Comparison of ENCODE assay signal across 8 cellular contexts in the genomic region with DNA sequence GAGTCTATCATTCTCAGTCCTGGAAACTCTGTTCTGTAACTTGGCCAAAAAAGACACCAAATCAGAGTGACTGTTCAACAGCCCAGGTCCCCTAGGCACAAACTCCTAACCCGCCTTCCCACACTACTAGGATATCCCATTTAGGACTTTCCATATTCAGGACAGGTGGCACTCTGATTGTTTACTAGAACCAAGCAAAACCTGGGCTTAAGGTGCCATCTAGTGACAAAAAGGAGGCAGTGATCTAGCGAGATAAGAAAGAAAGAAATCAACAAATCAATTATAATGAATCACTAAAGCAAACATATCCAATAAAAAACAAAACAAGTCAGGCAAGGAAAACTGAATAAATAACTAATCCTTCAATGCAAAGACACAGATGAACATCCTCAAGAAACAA.
A peak's percentile ranks its signal among the peaks of the same experiment; 100 is the strongest.
DNase-seq lines count a peak whose midpoint lies in the region; ATAC-seq and TF ChIP-seq lines count a peak whose summit lies in the region.

No MANE protein-coding gene starts in this region.

- peaks cover 9% of the 10 kb centered on the region for H3K9me3 Mint-ChIP-seq in HFFc6

- no peaks in the 10 kb centered on the region for H3F3A ChIP-seq in SK-N-SH (replicated peaks; ENCODE audit: insufficient read depth)

- no peaks in the 10 kb centered on the region for H4K20me1 ChIP-seq in SK-N-SH (ENCODE audit: insufficient read depth)

- CTCF ChIA-PET in SK-N-SH (lab: Yijun Ruan, JAX) = interaction anchor here (0.9 to 1.6 kb wide), 4 partner anchors 9 to 694 kb away, joined by 3 to 7 read pairs (median 3); no protein-coding TSS in a partner anchor

- no peak overlapping the region for H3K27ac ChIP-seq in SK-N-SH (ENCODE audit: low read depth in 2 of 2, low read length in 1 of 2)
- H3K27ac ChIP-seq in iPS DF 6.9 (ENCODE audit: low read length) = no peak overlapping the region

- no peak overlapping the region for H3K4me3 Mint-ChIP-seq in HFFc6

- H3K36me3 Mint-ChIP-seq in HFFc6 (ENCODE audit: low read depth) = peaks cover 8% of the 10 kb centered on the region; the same call in 1 of the 2 replicates

- H3K4me1 Mint-ChIP-seq in HFFc6 (ENCODE audit: low read depth) = peaks cover 20% of the 10 kb centered on the region

- WGBS in SK-N-SH (ENCODE audit: low lambda C conversion rate) = 78% methylated on average over 2 of the region's 2 CpGs
- no CpG with 5 or more reads among the region's 2 CpGs for WGBS in iPS DF 6.9 (ENCODE audit: insufficient coverage, insufficient read length)

- POLR2A ChIA-PET in SK-N-SH (lab: Yijun Ruan, JAX) = no interaction called here

- H3K4me2 ChIP-seq in SK-N-SH = no peak overlapping the region

- TF ChIP-seq EP300 in SK-N-SH (IDR thresholded peaks at IDR 0.05; ENCODE audit: borderline replicate concordance in 1 of 2, low read depth in 1 of 2, low read length in 1 of 2) = no peak

- no peaks in the 10 kb centered on the region for H3K79me2 ChIP-seq in SK-N-SH (ENCODE audit: insufficient read depth)

- no peak overlapping the region; a peak in 1 of 4 replicates for H3K4me3 ChIP-seq in SK-N-SH (ENCODE audit: low read depth in 2 of 2, low read length in 1 of 2)
- H3K4me3 ChIP-seq in iPS DF 6.9 (ENCODE audit: low read length) = no peak overlapping the region
- no peak overlapping the region for H3K4me3 ChIP-seq in MG63

- no peak overlapping the region for H2AFZ ChIP-seq in SK-N-SH (ENCODE audit: low read depth)

- no peak for ATAC-seq in GM19351 (IDR thresholded peaks at IDR 0.05; ENCODE audit: unreplicated experiment)
- ATAC-seq in GM18858 (IDR thresholded peaks at IDR 0.05; ENCODE audit: unreplicated experiment) = no peak

- peak; percentile 66 for TF ChIP-seq RAD21 in SK-N-SH (IDR thresholded peaks at IDR 0.05; ENCODE audit: low read length)

- H3K9me3 ChIP-seq in SK-N-SH (peaks cover 15% of the 10 kb centered on the region; the same call in 1 of the 2 replicates), iPS DF 6.9 (ENCODE audit: control insufficient read depth, insufficient read depth, low read length) (no peaks in the 10 kb centered on the region), MG63 (peaks cover 5% of the 10 kb centered on the region)

- H3K36me3 ChIP-seq in SK-N-SH (replicated peaks in 1 of 2; ENCODE audit: control insufficient read depth in 1 of 2, insufficient read depth in 2 of 2, low read length in 1 of 2) (peaks cover 0 to 2% of the 10 kb centered on the region in 2 experiments), iPS DF 6.9 (ENCODE audit: control insufficient read depth, insufficient read depth, low read length) (no peaks in the 10 kb centered on the region), MG63 (no peaks in the 10 kb centered on the region)

- no peaks in the 10 kb centered on the region for H3K27me3 ChIP-seq in SK-N-SH (ENCODE audit: insufficient read depth)
- H3K27me3 ChIP-seq in iPS DF 6.9 (ENCODE audit: control insufficient read depth, insufficient read depth, low read length) = no peaks in the 10 kb centered on the region
- H3K27me3 ChIP-seq in MG63 = no peaks in the 10 kb centered on the region

- DNase-seq in COLO668 (lab: John Stamatoyannopoulos, UW; ENCODE audit: unreplicated experiment) (peak; percentile 1), HFFc6 (peak; percentile 29), SK-N-SH (no peak), iPS DF 6.9 (ENCODE audit: low read depth, low spot score) (peak; percentile 31), MG63 (no peak), NCI-H774 (lab: John Stamatoyannopoulos, UW) (no peak)

- no peaks in the 10 kb centered on the region for H3K9me2 ChIP-seq in SK-N-SH

- no peak overlapping the region for H3K27ac Mint-ChIP-seq in HFFc6

- H3K4me1 ChIP-seq in SK-N-SH (ENCODE audit: control insufficient read depth in 1 of 2, insufficient read depth in 2 of 2, low read depth in 1 of 2, low read length in 1 of 2) = peaks cover 0 to 6% of the 10 kb centered on the region in 2 experiments; a peak in 2 of 4 replicates
- H3K4me1 ChIP-seq in iPS DF 6.9 (ENCODE audit: control insufficient read depth, insufficient read depth, low read length) = peaks cover 2% of the 10 kb centered on the region; the same call in 1 of the 2 replicates

- TF ChIP-seq CTCF in HFFc6 (IDR thresholded peaks at IDR 0.05) (peak; percentile 77), SK-N-SH (IDR thresholded peaks at IDR 0.05) (peak; percentile 61)

- no peak overlapping the region for H3K9ac ChIP-seq in SK-N-SH

- no peaks in the 10 kb centered on the region for H3K27me3 Mint-ChIP-seq in HFFc6 (ENCODE audit: insufficient read depth)

TF ChIP-seq in SK-N-SH, 30 proteins besides CTCF, POLR2A, EP300 and RAD21:
- TF ChIP-seq MXI1 (IDR thresholded peaks at IDR 0.05; ENCODE audit: low read depth, low read length) = no peak
- TF ChIP-seq POLR2AphosphoS5 (IDR thresholded peaks at IDR 0.05; ENCODE audit: low read depth, low read length) = no peak
- no peak for TF ChIP-seq RFX5 (IDR thresholded peaks at IDR 0.05; ENCODE audit: low read length)
- TF ChIP-seq, protein P1, sequence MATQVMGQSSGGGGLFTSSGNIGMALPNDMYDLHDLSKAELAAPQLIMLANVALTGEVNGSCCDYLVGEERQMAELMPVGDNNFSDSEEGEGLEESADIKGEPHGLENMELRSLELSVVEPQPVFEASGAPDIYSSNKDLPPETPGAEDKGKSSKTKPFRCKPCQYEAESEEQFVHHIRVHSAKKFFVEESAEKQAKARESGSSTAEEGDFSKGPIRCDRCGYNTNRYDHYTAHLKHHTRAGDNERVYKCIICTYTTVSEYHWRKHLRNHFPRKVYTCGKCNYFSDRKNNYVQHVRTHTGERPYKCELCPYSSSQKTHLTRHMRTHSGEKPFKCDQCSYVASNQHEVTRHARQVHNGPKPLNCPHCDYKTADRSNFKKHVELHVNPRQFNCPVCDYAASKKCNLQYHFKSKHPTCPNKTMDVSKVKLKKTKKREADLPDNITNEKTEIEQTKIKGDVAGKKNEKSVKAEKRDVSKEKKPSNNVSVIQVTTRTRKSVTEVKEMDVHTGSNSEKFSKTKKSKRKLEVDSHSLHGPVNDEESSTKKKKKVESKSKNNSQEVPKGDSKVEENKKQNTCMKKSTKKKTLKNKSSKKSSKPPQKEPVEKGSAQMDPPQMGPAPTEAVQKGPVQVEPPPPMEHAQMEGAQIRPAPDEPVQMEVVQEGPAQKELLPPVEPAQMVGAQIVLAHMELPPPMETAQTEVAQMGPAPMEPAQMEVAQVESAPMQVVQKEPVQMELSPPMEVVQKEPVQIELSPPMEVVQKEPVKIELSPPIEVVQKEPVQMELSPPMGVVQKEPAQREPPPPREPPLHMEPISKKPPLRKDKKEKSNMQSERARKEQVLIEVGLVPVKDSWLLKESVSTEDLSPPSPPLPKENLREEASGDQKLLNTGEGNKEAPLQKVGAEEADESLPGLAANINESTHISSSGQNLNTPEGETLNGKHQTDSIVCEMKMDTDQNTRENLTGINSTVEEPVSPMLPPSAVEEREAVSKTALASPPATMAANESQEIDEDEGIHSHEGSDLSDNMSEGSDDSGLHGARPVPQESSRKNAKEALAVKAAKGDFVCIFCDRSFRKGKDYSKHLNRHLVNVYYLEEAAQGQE (IDR thresholded peaks at IDR 0.05; ENCODE audit: low read depth, low read length) = no peak
- TF ChIP-seq, protein P2, sequence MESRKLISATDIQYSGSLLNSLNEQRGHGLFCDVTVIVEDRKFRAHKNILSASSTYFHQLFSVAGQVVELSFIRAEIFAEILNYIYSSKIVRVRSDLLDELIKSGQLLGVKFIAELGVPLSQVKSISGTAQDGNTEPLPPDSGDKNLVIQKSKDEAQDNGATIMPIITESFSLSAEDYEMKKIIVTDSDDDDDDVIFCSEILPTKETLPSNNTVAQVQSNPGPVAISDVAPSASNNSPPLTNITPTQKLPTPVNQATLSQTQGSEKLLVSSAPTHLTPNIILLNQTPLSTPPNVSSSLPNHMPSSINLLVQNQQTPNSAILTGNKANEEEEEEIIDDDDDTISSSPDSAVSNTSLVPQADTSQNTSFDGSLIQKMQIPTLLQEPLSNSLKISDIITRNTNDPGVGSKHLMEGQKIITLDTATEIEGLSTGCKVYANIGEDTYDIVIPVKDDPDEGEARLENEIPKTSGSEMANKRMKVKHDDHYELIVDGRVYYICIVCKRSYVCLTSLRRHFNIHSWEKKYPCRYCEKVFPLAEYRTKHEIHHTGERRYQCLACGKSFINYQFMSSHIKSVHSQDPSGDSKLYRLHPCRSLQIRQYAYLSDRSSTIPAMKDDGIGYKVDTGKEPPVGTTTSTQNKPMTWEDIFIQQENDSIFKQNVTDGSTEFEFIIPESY (IDR thresholded peaks at IDR 0.05; ENCODE audit: borderline replicate concordance, low read depth) = no peak
- TF ChIP-seq EZH2phosphoT487 (IDR thresholded peaks at IDR 0.05; ENCODE audit: borderline replicate concordance, low read depth) = no peak
- TF ChIP-seq, protein P3, sequence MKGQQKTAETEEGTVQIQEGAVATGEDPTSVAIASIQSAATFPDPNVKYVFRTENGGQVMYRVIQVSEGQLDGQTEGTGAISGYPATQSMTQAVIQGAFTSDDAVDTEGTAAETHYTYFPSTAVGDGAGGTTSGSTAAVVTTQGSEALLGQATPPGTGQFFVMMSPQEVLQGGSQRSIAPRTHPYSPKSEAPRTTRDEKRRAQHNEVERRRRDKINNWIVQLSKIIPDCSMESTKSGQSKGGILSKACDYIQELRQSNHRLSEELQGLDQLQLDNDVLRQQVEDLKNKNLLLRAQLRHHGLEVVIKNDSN (IDR thresholded peaks at IDR 0.05; ENCODE audit: borderline replicate concordance, low read depth) = no peak
- no peak for TF ChIP-seq TCF12 (IDR thresholded peaks at IDR 0.05)
- TF ChIP-seq RCOR1 (IDR thresholded peaks at IDR 0.05; ENCODE audit: low read length) = no peak
- TF ChIP-seq NFIC (IDR thresholded peaks at IDR 0.05; ENCODE audit: borderline replicate concordance) = no peak
- no peak for TF ChIP-seq FOSL2 (IDR thresholded peaks at IDR 0.05; ENCODE audit: borderline replicate concordance, low read depth)
- no peak for TF ChIP-seq MEF2A (IDR thresholded peaks at IDR 0.05; ENCODE audit: borderline replicate concordance, low read depth)
- no peak for TF ChIP-seq CHD2 (IDR thresholded peaks at IDR 0.05; ENCODE audit: low read length, partially characterized antibody)
- no peak for TF ChIP-seq RXRA (IDR thresholded peaks at IDR 0.05; ENCODE audit: borderline replicate concordance, low read depth)
- TF ChIP-seq TAF1 (IDR thresholded peaks at IDR 0.05; ENCODE audit: borderline replicate concordance, low read depth, low read length) = no peak
- TF ChIP-seq, protein P4, sequence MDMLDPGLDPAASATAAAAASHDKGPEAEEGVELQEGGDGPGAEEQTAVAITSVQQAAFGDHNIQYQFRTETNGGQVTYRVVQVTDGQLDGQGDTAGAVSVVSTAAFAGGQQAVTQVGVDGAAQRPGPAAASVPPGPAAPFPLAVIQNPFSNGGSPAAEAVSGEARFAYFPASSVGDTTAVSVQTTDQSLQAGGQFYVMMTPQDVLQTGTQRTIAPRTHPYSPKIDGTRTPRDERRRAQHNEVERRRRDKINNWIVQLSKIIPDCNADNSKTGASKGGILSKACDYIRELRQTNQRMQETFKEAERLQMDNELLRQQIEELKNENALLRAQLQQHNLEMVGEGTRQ (IDR thresholded peaks at IDR 0.05; ENCODE audit: borderline replicate concordance, low read depth, low read length) = no peak
- no peak for TF ChIP-seq GABPA (IDR thresholded peaks at IDR 0.05; ENCODE audit: low read depth)

Comparison
In these comparisons a context has a peak if more than half of its experiments do, and no peak if none do; other contexts are left out.
1. DNase-seq: peak in COLO668 (single experiment), HFFc6 (single experiment) and iPS DF 6.9 (single experiment); none in SK-N-SH (single experiment), MG63 (single experiment) and NCI-H774 (single experiment).